In genomic region chr19:10876459-10877240, GRCh38 we compare ENCODE assay signal across 8 cellular contexts. TPM values are rescaled to one million over a fixed set of nuclear protein-coding genes. Genes with fewer than 3 reads are reported as not detected.
A peak's percentile ranks its signal among the peaks of the same experiment; 100 is the strongest.
DNase-seq lines count a peak whose midpoint lies in the region; ATAC-seq and TF ChIP-seq lines count a peak whose summit lies in the region.

No MANE protein-coding gene starts in this region.

- H3K9me2 ChIP-seq in OCI-LY1 (ENCODE audit: low read depth, low read length), result no peaks in the 10 kb centered on the region

- H3F3A ChIP-seq in OCI-LY1 (ENCODE audit: insufficient read depth, low read length), result no peaks in the 10 kb centered on the region

- TF ChIP-seq CTCF in GM12865 (IDR thresholded peaks at IDR 0.05; ENCODE audit: insufficient read depth, low read depth, low read length, missing control alignments), result no peak
- no peak for TF ChIP-seq CTCF in OCI-LY1 (IDR thresholded peaks at IDR 0.05; ENCODE audit: low read length)
- TF ChIP-seq CTCF in BE2C (IDR thresholded peaks at IDR 0.05; ENCODE audit: low read depth, low read length), result no peak

- H3K27ac ChIP-seq in OCI-LY1 (ENCODE audit: low read depth, low read length, poor library complexity, severe bottlenecking), result peak overlapping the region; percentile 75

- H3K4me2 ChIP-seq in OCI-LY1 (ENCODE audit: low read length), result peak overlapping the region; percentile 5; the same call in 1 of the 2 replicates

- H3K9me3 ChIP-seq in OCI-LY1 (ENCODE audit: low read length) (no peaks in the 10 kb centered on the region), BE2C (no peaks in the 10 kb centered on the region)

- POLR2A ChIA-PET in HEK293T (lab: Yijun Ruan, JAX), result no interaction called here

- no peak overlapping the region for H2AFZ ChIP-seq in OCI-LY1 (ENCODE audit: low read length)

- no peaks in the 10 kb centered on the region for H4K20me1 ChIP-seq in OCI-LY1 (ENCODE audit: insufficient read depth, low read length)

- H3K4me1 ChIP-seq in OCI-LY1 (ENCODE audit: insufficient read depth, low read length, severe bottlenecking) (peaks cover 57% of the 10 kb centered on the region), BE2C (peaks cover under 1% of the 10 kb centered on the region; the same call in 1 of the 2 replicates)

- peak overlapping the region; percentile 38 for H3K4me3 ChIP-seq in GM12865 (ENCODE audit: low read depth, low read length)
- no peak overlapping the region for H3K4me3 ChIP-seq in OCI-LY1 (ENCODE audit: low read depth, low read length, poor library complexity, severe bottlenecking)
- H3K4me3 ChIP-seq in BE2C (ENCODE audit: low read depth, low read length), result no peak overlapping the region

- peak; percentile 50 for ATAC-seq in GM21576 (IDR thresholded peaks at IDR 0.05; ENCODE audit: unreplicated experiment)

- DNase-seq in GM12865 (ENCODE audit: low read depth) (peak; percentile 91), midbrain (lab: John Stamatoyannopoulos, UW) (peak; percentile 46), BE2C (no peak), occipital lobe (lab: John Stamatoyannopoulos, UW) (no peak), HEK293T (ENCODE audit: extremely low spot score) (no peak)
- DNase-seq in central memory CD4-positive, alpha-beta T cell, result no peak

- H3K27me3 ChIP-seq in OCI-LY1 (ENCODE audit: insufficient read depth, low read length) (no peaks in the 10 kb centered on the region), BE2C (no peaks in the 10 kb centered on the region)

- H3K9ac ChIP-seq in OCI-LY1 (ENCODE audit: low read length), result peak overlapping the region; percentile 11; the same call in 1 of the 2 replicates

- CTCF ChIA-PET in HEK293T (lab: Yijun Ruan, JAX), result no interaction called here

- H3K36me3 ChIP-seq in OCI-LY1 (ENCODE audit: insufficient read depth, low read length) (peaks cover 2% of the 10 kb centered on the region; the same call in 1 of the 2 replicates), BE2C (peaks cover 5% of the 10 kb centered on the region; the same call in 1 of the 2 replicates)

- H3K79me2 ChIP-seq in OCI-LY1 (ENCODE audit: insufficient read depth, low read length), result peaks cover 73% of the 10 kb centered on the region

TF ChIP-seq in HEK293T, 16 proteins besides CTCF, POLR2A, EP300 and RAD21:
- TF ChIP-seq PKNOX1 (IDR thresholded peaks at IDR 0.05) (no peak), BHLHE40 (IDR thresholded peaks at IDR 0.05; ENCODE audit: borderline replicate concordance) (no peak), HDGF (IDR thresholded peaks at IDR 0.05; ENCODE audit: borderline replicate concordance) (no peak)

RNA-seq across cellular contexts. Expression of gene CARM1, which starts 5.3 kb away (rescaled TPM):
- polyA plus RNA-seq in BE2C (2012; ENCODE audit: insufficient read depth, insufficient read length, low read depth), result 81.7 TPM
- total RNA-seq in occipital lobe, result 22.3 TPM

RNA-seq across cellular contexts. Expression of gene C19orf38, which starts 28.4 kb away (rescaled TPM):
- not detected for polyA plus RNA-seq in BE2C (2012; ENCODE audit: insufficient read depth, insufficient read length, low read depth)
- 0.94 TPM for total RNA-seq in occipital lobe

RNA-seq across cellular contexts. Expression of gene TMED1, which starts 40.6 kb away (rescaled TPM):
- 114 TPM for polyA plus RNA-seq in BE2C (2012; ENCODE audit: insufficient read depth, insufficient read length, low read depth)
- total RNA-seq in occipital lobe, result 11.5 TPM

RNA-seq across cellular contexts. Expression of gene YIPF2, which starts 51.8 kb away (rescaled TPM):
- 112 TPM for polyA plus RNA-seq in BE2C (2012; ENCODE audit: insufficient read depth, insufficient read length, low read depth)
- total RNA-seq in occipital lobe, result 32.4 TPM

RNA-seq across cellular contexts. Expression of gene TIMM29, which starts 52.0 kb away (rescaled TPM):
- polyA plus RNA-seq in BE2C (2012; ENCODE audit: insufficient read depth, insufficient read length, low read depth), result 62.4 TPM
- 29.8 TPM for total RNA-seq in occipital lobe

Comparison
In these comparisons a context has a peak if more than half of its experiments do, and no peak if none do; other contexts are left out.
1. DNase-seq: peak in GM12865 (single experiment) and midbrain (single experiment); none in central memory CD4-positive, alpha-beta T cell (single experiment), BE2C (single experiment), occipital lobe (single experiment) and HEK293T (single experiment).